1 cellular context compared by ENCODE assay signal in the genomic region with DNA sequence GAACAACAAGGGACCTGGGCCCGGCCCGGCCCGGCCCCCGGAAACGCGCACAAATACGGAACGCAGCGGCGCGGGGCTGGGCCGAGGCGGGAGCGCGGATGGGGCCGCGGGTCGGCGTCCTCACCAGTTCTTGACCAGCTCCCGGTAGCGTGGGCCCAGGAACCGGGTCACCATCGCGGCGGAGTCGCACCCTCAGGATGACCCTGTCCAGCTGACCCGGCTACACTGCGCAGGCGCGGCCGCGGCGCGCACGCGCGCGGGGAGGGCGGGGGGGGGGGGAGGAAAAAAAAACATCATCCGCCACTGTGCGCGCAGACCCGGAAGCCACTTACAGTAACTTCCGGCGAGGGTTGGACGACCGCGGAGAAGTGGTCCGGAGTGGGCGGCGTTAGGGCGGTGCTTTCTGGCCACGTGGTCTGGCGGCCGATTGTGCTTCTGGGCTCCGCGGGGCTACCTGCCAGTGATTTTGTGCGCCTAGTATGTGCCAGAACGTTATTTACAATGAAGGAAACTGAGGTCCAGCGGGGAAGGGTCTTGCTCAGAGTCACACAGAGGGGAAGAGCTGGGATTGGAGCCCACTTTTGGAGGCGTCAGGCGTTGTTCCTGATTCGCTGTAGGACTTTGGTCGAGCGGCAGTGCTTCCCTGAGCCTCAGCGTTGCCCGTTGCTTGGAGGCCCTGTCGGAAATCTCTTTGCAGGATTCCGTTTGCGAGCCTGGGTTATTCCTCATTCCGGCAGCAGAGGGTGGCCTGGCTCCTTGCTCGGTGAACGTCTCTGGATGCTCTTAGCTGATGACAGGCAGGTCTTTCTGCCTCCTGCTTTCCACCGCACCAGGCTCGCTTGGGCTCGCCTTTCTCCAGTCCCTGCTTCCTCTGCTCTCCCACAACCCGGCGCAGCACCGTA.
TF ChIP-seq lines count a peak whose summit lies in the region.

TSS of gene UQCR11 (minus strand) at position 227 of the 902 bp plus-strand sequence. CDS start at position 174, 53 bp downstream.

TF ChIP-seq in HepG2, 621 proteins besides CTCF, POLR2A, EP300 and RAD21 (continued from another document and continues in another):
- TF ChIP-seq, protein P1, sequence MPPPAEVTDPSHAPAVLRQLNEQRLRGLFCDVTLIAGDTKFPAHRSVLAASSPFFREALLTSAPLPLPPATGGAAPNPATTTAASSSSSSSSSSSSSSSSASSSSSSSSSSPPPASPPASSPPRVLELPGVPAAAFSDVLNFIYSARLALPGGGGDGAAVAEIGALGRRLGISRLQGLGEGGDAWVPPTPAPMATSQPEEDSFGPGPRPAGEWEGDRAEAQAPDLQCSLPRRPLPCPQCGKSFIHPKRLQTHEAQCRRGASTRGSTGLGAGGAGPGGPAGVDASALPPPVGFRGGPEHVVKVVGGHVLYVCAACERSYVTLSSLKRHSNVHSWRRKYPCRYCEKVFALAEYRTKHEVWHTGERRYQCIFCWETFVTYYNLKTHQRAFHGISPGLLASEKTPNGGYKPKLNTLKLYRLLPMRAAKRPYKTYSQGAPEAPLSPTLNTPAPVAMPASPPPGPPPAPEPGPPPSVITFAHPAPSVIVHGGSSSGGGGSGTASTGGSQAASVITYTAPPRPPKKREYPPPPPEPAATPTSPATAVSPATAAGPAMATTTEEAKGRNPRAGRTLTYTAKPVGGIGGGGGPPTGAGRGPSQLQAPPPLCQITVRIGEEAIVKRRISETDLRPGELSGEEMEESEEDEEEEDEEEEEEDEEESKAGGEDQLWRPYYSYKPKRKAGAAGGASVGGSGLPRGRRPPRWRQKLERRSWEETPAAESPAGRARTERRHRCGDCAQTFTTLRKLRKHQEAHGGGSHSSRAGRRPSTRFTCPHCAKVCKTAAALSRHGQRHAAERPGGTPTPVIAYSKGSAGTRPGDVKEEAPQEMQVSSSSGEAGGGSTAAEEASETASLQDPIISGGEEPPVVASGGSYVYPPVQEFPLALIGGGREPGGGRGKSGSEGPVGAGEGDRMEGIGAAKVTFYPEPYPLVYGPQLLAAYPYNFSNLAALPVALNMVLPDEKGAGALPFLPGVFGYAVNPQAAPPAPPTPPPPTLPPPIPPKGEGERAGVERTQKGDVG (CRISPR knock-in tag; IDR thresholded peaks at IDR 0.05; ENCODE audit: borderline replicate concordance) = no peak
- TF ChIP-seq KLF11 (CRISPR knock-in tag; IDR thresholded peaks at IDR 0.05) (no peak; the same call in 1 of the 2 replicates), ZBTB38 (CRISPR knock-in tag; IDR thresholded peaks at IDR 0.05) (no peak; the same call in none of the 2 replicates), FOSL2 (CRISPR knock-in tag; IDR thresholded peaks at IDR 0.05) (no peak; the same call in 1 of the 2 replicates), ZNF615 (CRISPR knock-in tag; IDR thresholded peaks at IDR 0.05; ENCODE audit: borderline replicate concordance) (0 out of 2 replicates have a peak, but pooled peaks have one; percentile 17), ZNF280B (CRISPR knock-in tag; IDR thresholded peaks at IDR 0.05; ENCODE audit: borderline replicate concordance) (no peak; the same call in 1 of the 2 replicates), GMEB1 (CRISPR knock-in tag; IDR thresholded peaks at IDR 0.05; ENCODE audit: borderline replicate concordance) (peak; percentile 75; the same call in 1 of the 2 replicates), NFAT5 (CRISPR knock-in tag; IDR thresholded peaks at IDR 0.05) (0 out of 2 replicates have a peak, but pooled peaks have one; percentile 65), ZC3H13 (CRISPR knock-in tag; IDR thresholded peaks at IDR 0.05) (no peak; the same call in 1 of the 2 replicates), SATB2 (CRISPR knock-in tag; IDR thresholded peaks at IDR 0.05) (no peak), ZSCAN25 (CRISPR knock-in tag; IDR thresholded peaks at IDR 0.05) (peak; percentile 99), ZNF33A (CRISPR knock-in tag; IDR thresholded peaks at IDR 0.05; ENCODE audit: borderline replicate concordance) (0 out of 2 replicates have a peak, but pooled peaks have one; percentile 48), ARNT2 (CRISPR knock-in tag; IDR thresholded peaks at IDR 0.05; ENCODE audit: low read depth) (peak; percentile 29; the same call in 1 of the 2 replicates), THAP11 (CRISPR knock-in tag; IDR thresholded peaks at IDR 0.05) (peak; percentile 77; the same call in 1 of the 2 replicates), IKZF1 (IDR thresholded peaks at IDR 0.05) (no peak), ZNF20 (CRISPR knock-in tag; IDR thresholded peaks at IDR 0.05) (no peak), ZNF792 (CRISPR knock-in tag; IDR thresholded peaks at IDR 0.05) (no peak)
- TF ChIP-seq, protein P2, sequence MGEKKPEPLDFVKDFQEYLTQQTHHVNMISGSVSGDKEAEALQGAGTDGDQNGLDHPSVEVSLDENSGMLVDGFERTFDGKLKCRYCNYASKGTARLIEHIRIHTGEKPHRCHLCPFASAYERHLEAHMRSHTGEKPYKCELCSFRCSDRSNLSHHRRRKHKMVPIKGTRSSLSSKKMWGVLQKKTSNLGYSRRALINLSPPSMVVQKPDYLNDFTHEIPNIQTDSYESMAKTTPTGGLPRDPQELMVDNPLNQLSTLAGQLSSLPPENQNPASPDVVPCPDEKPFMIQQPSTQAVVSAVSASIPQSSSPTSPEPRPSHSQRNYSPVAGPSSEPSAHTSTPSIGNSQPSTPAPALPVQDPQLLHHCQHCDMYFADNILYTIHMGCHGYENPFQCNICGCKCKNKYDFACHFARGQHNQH (CRISPR knock-in tag; IDR thresholded peaks at IDR 0.05) = peak; percentile 78; the same call in 1 of the 2 replicates
- TF ChIP-seq, protein P3, sequence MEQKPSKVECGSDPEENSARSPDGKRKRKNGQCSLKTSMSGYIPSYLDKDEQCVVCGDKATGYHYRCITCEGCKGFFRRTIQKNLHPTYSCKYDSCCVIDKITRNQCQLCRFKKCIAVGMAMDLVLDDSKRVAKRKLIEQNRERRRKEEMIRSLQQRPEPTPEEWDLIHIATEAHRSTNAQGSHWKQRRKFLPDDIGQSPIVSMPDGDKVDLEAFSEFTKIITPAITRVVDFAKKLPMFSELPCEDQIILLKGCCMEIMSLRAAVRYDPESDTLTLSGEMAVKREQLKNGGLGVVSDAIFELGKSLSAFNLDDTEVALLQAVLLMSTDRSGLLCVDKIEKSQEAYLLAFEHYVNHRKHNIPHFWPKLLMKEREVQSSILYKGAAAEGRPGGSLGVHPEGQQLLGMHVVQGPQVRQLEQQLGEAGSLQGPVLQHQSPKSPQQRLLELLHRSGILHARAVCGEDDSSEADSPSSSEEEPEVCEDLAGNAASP (CRISPR knock-in tag; IDR thresholded peaks at IDR 0.05; ENCODE audit: borderline replicate concordance) = no peak
- TF ChIP-seq, protein P4, sequence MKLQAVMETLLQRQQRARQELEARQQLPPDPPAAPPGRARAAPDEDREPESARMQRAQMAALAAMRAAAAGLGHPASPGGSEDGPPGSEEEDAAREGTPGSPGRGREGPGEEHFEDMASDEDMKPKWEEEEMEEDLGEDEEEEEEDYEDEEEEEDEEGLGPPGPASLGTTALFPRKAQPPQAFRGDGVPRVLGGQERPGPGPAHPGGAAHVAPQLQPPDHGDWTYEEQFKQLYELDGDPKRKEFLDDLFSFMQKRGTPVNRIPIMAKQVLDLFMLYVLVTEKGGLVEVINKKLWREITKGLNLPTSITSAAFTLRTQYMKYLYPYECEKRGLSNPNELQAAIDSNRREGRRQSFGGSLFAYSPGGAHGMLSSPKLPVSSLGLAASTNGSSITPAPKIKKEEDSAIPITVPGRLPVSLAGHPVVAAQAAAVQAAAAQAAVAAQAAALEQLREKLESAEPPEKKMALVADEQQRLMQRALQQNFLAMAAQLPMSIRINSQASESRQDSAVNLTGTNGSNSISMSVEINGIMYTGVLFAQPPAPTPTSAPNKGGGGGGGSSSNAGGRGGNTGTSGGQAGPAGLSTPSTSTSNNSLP (IDR thresholded peaks at IDR 0.05; ENCODE audit: low read depth, low read length) = no peak; the same call in 1 of the 2 replicates
- TF ChIP-seq, protein P5, sequence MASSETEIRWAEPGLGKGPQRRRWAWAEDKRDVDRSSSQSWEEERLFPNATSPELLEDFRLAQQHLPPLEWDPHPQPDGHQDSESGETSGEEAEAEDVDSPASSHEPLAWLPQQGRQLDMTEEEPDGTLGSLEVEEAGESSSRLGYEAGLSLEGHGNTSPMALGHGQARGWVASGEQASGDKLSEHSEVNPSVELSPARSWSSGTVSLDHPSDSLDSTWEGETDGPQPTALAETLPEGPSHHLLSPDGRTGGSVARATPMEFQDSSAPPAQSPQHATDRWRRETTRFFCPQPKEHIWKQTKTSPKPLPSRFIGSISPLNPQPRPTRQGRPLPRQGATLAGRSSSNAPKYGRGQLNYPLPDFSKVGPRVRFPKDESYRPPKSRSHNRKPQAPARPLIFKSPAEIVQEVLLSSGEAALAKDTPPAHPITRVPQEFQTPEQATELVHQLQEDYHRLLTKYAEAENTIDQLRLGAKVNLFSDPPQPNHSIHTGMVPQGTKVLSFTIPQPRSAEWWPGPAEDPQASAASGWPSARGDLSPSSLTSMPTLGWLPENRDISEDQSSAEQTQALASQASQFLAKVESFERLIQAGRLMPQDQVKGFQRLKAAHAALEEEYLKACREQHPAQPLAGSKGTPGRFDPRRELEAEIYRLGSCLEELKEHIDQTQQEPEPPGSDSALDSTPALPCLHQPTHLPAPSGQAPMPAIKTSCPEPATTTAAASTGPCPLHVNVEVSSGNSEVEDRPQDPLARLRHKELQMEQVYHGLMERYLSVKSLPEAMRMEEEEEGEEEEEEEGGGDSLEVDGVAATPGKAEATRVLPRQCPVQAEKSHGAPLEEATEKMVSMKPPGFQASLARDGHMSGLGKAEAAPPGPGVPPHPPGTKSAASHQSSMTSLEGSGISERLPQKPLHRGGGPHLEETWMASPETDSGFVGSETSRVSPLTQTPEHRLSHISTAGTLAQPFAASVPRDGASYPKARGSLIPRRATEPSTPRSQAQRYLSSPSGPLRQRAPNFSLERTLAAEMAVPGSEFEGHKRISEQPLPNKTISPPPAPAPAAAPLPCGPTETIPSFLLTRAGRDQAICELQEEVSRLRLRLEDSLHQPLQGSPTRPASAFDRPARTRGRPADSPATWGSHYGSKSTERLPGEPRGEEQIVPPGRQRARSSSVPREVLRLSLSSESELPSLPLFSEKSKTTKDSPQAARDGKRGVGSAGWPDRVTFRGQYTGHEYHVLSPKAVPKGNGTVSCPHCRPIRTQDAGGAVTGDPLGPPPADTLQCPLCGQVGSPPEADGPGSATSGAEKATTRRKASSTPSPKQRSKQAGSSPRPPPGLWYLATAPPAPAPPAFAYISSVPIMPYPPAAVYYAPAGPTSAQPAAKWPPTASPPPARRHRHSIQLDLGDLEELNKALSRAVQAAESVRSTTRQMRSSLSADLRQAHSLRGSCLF (CRISPR knock-in tag; IDR thresholded peaks at IDR 0.05; ENCODE audit: borderline replicate concordance) = no peak
